In the genomic region with DNA sequence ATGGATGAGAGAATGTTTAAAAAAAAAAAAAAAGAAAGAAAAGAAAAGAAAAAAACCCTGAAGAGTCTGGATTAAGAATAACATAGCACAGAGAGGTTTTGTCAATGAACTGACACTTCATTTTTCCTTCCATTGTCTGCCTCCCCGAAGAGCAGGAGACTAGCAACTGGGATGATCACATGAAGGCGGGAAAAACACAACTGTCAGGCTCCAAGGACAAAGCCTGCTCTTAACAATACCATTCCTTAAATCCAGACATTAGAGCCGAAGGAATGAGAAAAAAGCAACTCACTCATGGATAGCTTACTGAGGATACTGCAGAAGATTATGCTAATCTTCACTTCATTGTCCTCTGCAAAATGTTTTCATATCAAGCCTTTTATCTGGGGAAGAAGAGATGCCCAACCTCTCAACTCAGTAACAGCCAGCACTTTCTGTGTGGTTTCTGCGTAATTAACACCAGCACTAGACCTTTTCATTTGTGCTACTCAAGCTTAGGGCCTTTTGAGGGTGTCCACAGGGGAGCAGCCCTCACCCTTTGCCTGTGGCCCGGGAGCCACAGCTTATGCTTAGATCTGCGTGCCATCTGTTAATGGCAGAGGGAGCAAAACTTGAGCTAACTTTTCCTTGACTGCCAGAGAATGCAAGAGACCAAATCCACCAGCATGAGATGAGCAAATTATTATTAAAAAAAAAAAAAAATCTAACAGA, we compare ENCODE assay signal across 1 cellular context.
A peak's percentile ranks its signal among the peaks of the same experiment; 100 is the strongest.
TF ChIP-seq lines count a peak whose summit lies in the region.

No MANE protein-coding gene starts in this region.

TF ChIP-seq in GM12878, 131 proteins besides CTCF, POLR2A, EP300 and RAD21:
- TF ChIP-seq IKZF1 (conservative IDR thresholded peaks at IDR 0.05) = 0 out of 2 replicates have a peak, but pooled peaks have one; percentile 19
- TF ChIP-seq, protein P1, sequence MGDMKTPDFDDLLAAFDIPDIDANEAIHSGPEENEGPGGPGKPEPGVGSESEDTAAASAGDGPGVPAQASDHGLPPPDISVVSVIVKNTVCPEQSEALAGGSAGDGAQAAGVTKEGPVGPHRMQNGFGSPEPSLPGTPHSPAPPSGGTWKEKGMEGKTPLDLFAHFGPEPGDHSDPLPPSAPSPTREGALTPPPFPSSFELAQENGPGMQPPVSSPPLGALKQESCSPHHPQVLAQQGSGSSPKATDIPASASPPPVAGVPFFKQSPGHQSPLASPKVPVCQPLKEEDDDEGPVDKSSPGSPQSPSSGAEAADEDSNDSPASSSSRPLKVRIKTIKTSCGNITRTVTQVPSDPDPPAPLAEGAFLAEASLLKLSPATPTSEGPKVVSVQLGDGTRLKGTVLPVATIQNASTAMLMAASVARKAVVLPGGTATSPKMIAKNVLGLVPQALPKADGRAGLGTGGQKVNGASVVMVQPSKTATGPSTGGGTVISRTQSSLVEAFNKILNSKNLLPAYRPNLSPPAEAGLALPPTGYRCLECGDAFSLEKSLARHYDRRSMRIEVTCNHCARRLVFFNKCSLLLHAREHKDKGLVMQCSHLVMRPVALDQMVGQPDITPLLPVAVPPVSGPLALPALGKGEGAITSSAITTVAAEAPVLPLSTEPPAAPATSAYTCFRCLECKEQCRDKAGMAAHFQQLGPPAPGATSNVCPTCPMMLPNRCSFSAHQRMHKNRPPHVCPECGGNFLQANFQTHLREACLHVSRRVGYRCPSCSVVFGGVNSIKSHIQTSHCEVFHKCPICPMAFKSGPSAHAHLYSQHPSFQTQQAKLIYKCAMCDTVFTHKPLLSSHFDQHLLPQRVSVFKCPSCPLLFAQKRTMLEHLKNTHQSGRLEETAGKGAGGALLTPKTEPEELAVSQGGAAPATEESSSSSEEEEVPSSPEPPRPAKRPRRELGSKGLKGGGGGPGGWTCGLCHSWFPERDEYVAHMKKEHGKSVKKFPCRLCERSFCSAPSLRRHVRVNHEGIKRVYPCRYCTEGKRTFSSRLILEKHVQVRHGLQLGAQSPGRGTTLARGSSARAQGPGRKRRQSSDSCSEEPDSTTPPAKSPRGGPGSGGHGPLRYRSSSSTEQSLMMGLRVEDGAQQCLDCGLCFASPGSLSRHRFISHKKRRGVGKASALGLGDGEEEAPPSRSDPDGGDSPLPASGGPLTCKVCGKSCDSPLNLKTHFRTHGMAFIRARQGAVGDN (IDR thresholded peaks at IDR 0.05) = peak; percentile 63; the same call in 1 of the 2 replicates
- TF ChIP-seq MTA2 (IDR thresholded peaks at IDR 0.05; ENCODE audit: low read depth) = peak; percentile 29; the same call in 1 of the 2 replicates
- TF ChIP-seq STAT3 (IDR thresholded peaks at IDR 0.05; ENCODE audit: low read depth, low read length) = no peak
- peak; percentile 25; the same call in 1 of the 2 replicates for TF ChIP-seq DPF2 (IDR thresholded peaks at IDR 0.05)
- TF ChIP-seq BHLHE40 (IDR thresholded peaks at IDR 0.05; ENCODE audit: borderline replicate concordance in 1 of 2, low read depth in 2 of 2, low read length in 1 of 2) = 0 out of 4 replicates have a peak, but pooled peaks of 1 of the 2 experiments have one; percentile 7
- TF ChIP-seq, protein P2, sequence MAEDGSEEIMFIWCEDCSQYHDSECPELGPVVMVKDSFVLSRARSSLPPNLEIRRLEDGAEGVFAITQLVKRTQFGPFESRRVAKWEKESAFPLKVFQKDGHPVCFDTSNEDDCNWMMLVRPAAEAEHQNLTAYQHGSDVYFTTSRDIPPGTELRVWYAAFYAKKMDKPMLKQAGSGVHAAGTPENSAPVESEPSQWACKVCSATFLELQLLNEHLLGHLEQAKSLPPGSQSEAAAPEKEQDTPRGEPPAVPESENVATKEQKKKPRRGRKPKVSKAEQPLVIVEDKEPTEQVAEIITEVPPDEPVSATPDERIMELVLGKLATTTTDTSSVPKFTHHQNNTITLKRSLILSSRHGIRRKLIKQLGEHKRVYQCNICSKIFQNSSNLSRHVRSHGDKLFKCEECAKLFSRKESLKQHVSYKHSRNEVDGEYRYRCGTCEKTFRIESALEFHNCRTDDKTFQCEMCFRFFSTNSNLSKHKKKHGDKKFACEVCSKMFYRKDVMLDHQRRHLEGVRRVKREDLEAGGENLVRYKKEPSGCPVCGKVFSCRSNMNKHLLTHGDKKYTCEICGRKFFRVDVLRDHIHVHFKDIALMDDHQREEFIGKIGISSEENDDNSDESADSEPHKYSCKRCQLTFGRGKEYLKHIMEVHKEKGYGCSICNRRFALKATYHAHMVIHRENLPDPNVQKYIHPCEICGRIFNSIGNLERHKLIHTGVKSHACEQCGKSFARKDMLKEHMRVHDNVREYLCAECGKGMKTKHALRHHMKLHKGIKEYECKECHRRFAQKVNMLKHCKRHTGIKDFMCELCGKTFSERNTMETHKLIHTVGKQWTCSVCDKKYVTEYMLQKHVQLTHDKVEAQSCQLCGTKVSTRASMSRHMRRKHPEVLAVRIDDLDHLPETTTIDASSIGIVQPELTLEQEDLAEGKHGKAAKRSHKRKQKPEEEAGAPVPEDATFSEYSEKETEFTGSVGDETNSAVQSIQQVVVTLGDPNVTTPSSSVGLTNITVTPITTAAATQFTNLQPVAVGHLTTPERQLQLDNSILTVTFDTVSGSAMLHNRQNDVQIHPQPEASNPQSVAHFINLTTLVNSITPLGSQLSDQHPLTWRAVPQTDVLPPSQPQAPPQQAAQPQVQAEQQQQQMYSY (CRISPR knock-in tag; IDR thresholded peaks at IDR 0.05) = no peak
